Comparison of ENCODE assay signal across 1 cellular context in the genomic region with DNA sequence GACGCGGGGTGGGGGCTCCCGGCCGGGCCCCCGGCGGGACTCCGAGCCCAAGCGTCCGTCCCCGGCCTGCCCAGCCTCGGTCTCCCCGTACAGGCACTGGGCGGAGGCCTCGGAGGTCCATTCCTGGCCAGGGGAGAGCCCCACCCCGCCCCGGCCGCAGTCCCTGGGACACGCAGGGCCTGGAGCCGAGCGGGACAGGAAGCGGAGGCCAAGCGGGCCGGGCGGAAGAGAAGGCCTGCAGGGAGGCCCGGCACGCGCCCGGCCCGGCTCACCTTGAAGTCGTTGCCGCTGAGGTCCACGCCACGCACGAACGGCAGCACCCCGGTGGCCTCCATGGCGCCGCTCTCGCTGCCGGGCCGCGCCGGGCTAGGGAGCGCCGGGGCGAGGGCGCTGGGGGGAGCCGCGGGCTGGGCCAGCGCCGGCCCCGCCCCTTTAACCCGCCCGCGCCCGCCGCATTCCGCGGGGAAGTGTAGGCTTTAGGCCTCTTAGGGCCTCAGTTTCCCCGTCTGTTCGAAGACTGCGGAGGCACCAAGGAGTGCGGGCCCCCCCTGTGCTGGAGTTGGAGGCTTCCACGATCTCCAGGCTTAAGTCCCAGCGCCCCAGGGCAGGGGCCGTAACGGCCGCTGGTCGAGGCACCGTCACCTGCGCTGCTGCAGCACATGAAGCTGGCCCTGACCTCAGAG.
TF ChIP-seq lines count a peak whose summit lies in the region.

A gene (minus strand): TSS at position 383 of the 683 bp plus-strand sequence. CDS start 48 bp downstream, at position 335.

TF ChIP-seq in K562, 482 proteins besides CTCF, POLR2A, EP300 and RAD21 (continued from another document and continues in another):
- TF ChIP-seq, protein P1, sequence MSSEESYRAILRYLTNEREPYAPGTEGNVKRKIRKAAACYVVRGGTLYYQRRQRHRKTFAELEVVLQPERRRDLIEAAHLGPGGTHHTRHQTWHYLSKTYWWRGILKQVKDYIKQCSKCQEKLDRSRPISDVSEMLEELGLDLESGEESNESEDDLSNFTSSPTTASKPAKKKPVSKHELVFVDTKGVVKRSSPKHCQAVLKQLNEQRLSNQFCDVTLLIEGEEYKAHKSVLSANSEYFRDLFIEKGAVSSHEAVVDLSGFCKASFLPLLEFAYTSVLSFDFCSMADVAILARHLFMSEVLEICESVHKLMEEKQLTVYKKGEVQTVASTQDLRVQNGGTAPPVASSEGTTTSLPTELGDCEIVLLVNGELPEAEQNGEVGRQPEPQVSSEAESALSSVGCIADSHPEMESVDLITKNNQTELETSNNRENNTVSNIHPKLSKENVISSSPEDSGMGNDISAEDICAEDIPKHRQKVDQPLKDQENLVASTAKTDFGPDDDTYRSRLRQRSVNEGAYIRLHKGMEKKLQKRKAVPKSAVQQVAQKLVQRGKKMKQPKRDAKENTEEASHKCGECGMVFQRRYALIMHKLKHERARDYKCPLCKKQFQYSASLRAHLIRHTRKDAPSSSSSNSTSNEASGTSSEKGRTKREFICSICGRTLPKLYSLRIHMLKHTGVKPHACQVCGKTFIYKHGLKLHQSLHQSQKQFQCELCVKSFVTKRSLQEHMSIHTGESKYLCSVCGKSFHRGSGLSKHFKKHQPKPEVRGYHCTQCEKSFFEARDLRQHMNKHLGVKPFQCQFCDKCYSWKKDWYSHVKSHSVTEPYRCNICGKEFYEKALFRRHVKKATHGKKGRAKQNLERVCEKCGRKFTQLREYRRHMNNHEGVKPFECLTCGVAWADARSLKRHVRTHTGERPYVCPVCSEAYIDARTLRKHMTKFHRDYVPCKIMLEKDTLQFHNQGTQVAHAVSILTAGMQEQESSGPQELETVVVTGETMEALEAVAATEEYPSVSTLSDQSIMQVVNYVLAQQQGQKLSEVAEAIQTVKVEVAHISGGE (CRISPR knock-in tag; IDR thresholded peaks at IDR 0.05): 0 out of 6 replicates have a peak, but pooled peaks of 1 of the 3 experiments have one; percentile 17
- TF ChIP-seq BMI1 (IDR thresholded peaks at IDR 0.05; ENCODE audit: low read length): no peak
- no peak for TF ChIP-seq SNRNP70 (optimal IDR thresholded peaks at IDR 0.05; ENCODE audit: low read depth, low read length)
- TF ChIP-seq, protein P2, sequence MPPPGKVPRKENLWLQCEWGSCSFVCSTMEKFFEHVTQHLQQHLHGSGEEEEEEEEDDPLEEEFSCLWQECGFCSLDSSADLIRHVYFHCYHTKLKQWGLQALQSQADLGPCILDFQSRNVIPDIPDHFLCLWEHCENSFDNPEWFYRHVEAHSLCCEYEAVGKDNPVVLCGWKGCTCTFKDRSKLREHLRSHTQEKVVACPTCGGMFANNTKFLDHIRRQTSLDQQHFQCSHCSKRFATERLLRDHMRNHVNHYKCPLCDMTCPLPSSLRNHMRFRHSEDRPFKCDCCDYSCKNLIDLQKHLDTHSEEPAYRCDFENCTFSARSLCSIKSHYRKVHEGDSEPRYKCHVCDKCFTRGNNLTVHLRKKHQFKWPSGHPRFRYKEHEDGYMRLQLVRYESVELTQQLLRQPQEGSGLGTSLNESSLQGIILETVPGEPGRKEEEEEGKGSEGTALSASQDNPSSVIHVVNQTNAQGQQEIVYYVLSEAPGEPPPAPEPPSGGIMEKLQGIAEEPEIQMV (tag; conservative IDR thresholded peaks at IDR 0.05; ENCODE audit: low read depth): no peak
- TF ChIP-seq MECOM (CRISPR knock-in tag; IDR thresholded peaks at IDR 0.05): no peak
- TF ChIP-seq, protein P3, sequence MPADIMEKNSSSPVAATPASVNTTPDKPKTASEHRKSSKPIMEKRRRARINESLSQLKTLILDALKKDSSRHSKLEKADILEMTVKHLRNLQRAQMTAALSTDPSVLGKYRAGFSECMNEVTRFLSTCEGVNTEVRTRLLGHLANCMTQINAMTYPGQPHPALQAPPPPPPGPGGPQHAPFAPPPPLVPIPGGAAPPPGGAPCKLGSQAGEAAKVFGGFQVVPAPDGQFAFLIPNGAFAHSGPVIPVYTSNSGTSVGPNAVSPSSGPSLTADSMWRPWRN (IDR thresholded peaks at IDR 0.05; ENCODE audit: low read depth): no peak
- TF ChIP-seq, protein P4, sequence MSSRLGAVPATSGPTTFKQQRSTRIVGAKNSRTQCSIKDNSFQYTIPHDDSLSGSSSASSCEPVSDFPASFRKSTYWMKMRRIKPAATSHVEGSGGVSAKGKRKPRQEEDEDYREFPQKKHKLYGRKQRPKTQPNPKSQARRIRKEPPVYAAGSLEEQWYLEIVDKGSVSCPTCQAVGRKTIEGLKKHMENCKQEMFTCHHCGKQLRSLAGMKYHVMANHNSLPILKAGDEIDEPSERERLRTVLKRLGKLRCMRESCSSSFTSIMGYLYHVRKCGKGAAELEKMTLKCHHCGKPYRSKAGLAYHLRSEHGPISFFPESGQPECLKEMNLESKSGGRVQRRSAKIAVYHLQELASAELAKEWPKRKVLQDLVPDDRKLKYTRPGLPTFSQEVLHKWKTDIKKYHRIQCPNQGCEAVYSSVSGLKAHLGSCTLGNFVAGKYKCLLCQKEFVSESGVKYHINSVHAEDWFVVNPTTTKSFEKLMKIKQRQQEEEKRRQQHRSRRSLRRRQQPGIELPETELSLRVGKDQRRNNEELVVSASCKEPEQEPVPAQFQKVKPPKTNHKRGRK (tag; IDR thresholded peaks at IDR 0.05): no peak
- TF ChIP-seq, protein P5, sequence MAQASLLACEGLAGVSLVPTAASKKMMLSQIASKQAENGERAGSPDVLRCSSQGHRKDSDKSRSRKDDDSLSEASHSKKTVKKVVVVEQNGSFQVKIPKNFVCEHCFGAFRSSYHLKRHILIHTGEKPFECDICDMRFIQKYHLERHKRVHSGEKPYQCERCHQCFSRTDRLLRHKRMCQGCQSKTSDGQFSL (CRISPR knock-in tag; IDR thresholded peaks at IDR 0.05): peak; percentile 80
- TF ChIP-seq, protein P5 (tag; IDR thresholded peaks at IDR 0.05): peak in 1 of 2 experiments; percentile 59; a peak in 1 of 4 replicates
- TF ChIP-seq, protein P6, sequence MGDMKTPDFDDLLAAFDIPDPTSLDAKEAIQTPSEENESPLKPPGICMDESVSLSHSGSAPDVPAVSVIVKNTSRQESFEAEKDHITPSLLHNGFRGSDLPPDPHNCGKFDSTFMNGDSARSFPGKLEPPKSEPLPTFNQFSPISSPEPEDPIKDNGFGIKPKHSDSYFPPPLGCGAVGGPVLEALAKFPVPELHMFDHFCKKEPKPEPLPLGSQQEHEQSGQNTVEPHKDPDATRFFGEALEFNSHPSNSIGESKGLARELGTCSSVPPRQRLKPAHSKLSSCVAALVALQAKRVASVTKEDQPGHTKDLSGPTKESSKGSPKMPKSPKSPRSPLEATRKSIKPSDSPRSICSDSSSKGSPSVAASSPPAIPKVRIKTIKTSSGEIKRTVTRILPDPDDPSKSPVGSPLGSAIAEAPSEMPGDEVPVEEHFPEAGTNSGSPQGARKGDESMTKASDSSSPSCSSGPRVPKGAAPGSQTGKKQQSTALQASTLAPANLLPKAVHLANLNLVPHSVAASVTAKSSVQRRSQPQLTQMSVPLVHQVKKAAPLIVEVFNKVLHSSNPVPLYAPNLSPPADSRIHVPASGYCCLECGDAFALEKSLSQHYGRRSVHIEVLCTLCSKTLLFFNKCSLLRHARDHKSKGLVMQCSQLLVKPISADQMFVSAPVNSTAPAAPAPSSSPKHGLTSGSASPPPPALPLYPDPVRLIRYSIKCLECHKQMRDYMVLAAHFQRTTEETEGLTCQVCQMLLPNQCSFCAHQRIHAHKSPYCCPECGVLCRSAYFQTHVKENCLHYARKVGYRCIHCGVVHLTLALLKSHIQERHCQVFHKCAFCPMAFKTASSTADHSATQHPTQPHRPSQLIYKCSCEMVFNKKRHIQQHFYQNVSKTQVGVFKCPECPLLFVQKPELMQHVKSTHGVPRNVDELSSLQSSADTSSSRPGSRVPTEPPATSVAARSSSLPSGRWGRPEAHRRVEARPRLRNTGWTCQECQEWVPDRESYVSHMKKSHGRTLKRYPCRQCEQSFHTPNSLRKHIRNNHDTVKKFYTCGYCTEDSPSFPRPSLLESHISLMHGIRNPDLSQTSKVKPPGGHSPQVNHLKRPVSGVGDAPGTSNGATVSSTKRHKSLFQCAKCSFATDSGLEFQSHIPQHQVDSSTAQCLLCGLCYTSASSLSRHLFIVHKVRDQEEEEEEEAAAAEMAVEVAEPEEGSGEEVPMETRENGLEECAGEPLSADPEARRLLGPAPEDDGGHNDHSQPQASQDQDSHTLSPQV (IDR thresholded peaks at IDR 0.05): peak; percentile 78
- peak; percentile 46; the same call in 1 of the 2 replicates for TF ChIP-seq NR3C1 (CRISPR knock-in tag; IDR thresholded peaks at IDR 0.05)
- no peak for TF ChIP-seq BRD9 (IDR thresholded peaks at IDR 0.05; ENCODE audit: low read depth, partially characterized antibody)
- TF ChIP-seq CCNT2 (IDR thresholded peaks at IDR 0.05; ENCODE audit: borderline replicate concordance, extremely low read depth, insufficient read length, low read depth, low read length): peak; percentile 4
- TF ChIP-seq CREB1 (IDR thresholded peaks at IDR 0.05): no peak
- TF ChIP-seq CREB1 (CRISPR knock-in tag; IDR thresholded peaks at IDR 0.05): no peak
- no peak for TF ChIP-seq HDAC3 (IDR thresholded peaks at IDR 0.05; ENCODE audit: borderline replicate concordance, partially characterized antibody)
- peak; percentile 35; the same call in 1 of the 2 replicates for TF ChIP-seq ZBTB17 (CRISPR knock-in tag; IDR thresholded peaks at IDR 0.05)
- peak; percentile 83 for TF ChIP-seq POLR2G (IDR thresholded peaks at IDR 0.05; ENCODE audit: low read depth, low read length)
- TF ChIP-seq KDM5B (IDR thresholded peaks at IDR 0.05; ENCODE audit: insufficient replicate concordance, low read depth, low read length): peak; percentile 43
- TF ChIP-seq, protein P7, sequence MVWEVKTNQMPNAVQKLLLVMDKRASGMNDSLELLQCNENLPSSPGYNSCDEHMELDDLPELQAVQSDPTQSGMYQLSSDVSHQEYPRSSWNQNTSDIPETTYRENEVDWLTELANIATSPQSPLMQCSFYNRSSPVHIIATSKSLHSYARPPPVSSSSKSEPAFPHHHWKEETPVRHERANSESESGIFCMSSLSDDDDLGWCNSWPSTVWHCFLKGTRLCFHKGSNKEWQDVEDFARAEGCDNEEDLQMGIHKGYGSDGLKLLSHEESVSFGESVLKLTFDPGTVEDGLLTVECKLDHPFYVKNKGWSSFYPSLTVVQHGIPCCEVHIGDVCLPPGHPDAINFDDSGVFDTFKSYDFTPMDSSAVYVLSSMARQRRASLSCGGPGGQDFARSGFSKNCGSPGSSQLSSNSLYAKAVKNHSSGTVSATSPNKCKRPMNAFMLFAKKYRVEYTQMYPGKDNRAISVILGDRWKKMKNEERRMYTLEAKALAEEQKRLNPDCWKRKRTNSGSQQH (CRISPR knock-in tag; IDR thresholded peaks at IDR 0.05): no peak
- no peak for TF ChIP-seq ZNF12 (CRISPR knock-in tag; IDR thresholded peaks at IDR 0.05)
- peak; percentile 27; the same call in 1 of the 2 replicates for TF ChIP-seq MYC (IDR thresholded peaks at IDR 0.05; ENCODE audit: low read depth, low read length)
- no peak for TF ChIP-seq MYC (CRISPR knock-in tag; IDR thresholded peaks at IDR 0.05; ENCODE audit: borderline replicate concordance, low read depth)
- TF ChIP-seq PTRF (tag; IDR thresholded peaks at IDR 0.05): no peak
- no peak for TF ChIP-seq ZKSCAN8 (CRISPR knock-in tag; IDR thresholded peaks at IDR 0.05)
- peak; percentile 55; the same call in 1 of the 2 replicates for TF ChIP-seq SP1 (CRISPR knock-in tag; IDR thresholded peaks at IDR 0.05)
- no peak for TF ChIP-seq ARID2 (IDR thresholded peaks at IDR 0.05)
- no peak for TF ChIP-seq ZNF134 (CRISPR knock-in tag; conservative IDR thresholded peaks at IDR 0.05)
- peak; percentile 74 for TF ChIP-seq L3MBTL2 (IDR thresholded peaks at IDR 0.05)
- TF ChIP-seq, protein P8, sequence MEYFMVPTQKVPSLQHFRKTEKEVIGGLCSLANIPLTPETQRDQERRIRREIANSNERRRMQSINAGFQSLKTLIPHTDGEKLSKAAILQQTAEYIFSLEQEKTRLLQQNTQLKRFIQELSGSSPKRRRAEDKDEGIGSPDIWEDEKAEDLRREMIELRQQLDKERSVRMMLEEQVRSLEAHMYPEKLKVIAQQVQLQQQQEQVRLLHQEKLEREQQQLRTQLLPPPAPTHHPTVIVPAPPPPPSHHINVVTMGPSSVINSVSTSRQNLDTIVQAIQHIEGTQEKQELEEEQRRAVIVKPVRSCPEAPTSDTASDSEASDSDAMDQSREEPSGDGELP (CRISPR knock-in tag; IDR thresholded peaks at IDR 0.05; ENCODE audit: borderline replicate concordance): peak; percentile 45; the same call in 1 of the 2 replicates
- no peak for TF ChIP-seq ZNF232 (CRISPR knock-in tag; IDR thresholded peaks at IDR 0.05)
- TF ChIP-seq C11orf30 (IDR thresholded peaks at IDR 0.05; ENCODE audit: low read depth): no peak
- TF ChIP-seq, protein P9, sequence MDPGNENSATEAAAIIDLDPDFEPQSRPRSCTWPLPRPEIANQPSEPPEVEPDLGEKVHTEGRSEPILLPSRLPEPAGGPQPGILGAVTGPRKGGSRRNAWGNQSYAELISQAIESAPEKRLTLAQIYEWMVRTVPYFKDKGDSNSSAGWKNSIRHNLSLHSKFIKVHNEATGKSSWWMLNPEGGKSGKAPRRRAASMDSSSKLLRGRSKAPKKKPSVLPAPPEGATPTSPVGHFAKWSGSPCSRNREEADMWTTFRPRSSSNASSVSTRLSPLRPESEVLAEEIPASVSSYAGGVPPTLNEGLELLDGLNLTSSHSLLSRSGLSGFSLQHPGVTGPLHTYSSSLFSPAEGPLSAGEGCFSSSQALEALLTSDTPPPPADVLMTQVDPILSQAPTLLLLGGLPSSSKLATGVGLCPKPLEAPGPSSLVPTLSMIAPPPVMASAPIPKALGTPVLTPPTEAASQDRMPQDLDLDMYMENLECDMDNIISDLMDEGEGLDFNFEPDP (CRISPR knock-in tag; IDR thresholded peaks at IDR 0.05): no peak
- no peak for TF ChIP-seq JUN (IDR thresholded peaks at IDR 0.05; ENCODE audit: borderline replicate concordance, low read depth, low read length)
- no peak for TF ChIP-seq JUN (CRISPR knock-in tag; IDR thresholded peaks at IDR 0.05; ENCODE audit: borderline replicate concordance)
- peak; percentile 67 for TF ChIP-seq PCBP1 (IDR thresholded peaks at IDR 0.05; ENCODE audit: low read depth, low read length, poor library complexity, severe bottlenecking)
